2 cellular contexts compared by ENCODE assay signal in the genomic region with DNA sequence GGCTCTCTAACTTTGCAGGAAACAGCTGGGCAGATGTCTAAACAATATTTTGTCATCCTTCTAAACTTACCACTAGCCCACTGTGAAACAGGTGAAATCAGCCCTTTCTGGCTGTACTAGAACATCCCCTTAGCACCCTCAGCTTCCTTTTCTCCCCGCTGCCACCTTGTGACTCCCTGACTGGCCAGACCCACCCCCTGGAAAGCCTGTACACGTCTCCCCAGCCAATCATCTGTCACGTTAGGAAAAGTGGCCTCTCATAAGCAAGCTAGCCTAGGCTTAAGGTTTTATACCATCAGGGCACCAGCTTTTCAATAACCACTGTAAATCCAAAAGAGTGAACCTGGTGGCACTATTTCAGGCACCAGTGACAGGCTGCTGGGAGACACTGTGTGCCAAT.
TF ChIP-seq lines count a peak whose summit lies in the region.

No MANE protein-coding gene starts in this region.

TF ChIP-seq in GM23338, 12 proteins besides CTCF, POLR2A, EP300 and RAD21 (continued from another document):
- TF ChIP-seq, protein P1, sequence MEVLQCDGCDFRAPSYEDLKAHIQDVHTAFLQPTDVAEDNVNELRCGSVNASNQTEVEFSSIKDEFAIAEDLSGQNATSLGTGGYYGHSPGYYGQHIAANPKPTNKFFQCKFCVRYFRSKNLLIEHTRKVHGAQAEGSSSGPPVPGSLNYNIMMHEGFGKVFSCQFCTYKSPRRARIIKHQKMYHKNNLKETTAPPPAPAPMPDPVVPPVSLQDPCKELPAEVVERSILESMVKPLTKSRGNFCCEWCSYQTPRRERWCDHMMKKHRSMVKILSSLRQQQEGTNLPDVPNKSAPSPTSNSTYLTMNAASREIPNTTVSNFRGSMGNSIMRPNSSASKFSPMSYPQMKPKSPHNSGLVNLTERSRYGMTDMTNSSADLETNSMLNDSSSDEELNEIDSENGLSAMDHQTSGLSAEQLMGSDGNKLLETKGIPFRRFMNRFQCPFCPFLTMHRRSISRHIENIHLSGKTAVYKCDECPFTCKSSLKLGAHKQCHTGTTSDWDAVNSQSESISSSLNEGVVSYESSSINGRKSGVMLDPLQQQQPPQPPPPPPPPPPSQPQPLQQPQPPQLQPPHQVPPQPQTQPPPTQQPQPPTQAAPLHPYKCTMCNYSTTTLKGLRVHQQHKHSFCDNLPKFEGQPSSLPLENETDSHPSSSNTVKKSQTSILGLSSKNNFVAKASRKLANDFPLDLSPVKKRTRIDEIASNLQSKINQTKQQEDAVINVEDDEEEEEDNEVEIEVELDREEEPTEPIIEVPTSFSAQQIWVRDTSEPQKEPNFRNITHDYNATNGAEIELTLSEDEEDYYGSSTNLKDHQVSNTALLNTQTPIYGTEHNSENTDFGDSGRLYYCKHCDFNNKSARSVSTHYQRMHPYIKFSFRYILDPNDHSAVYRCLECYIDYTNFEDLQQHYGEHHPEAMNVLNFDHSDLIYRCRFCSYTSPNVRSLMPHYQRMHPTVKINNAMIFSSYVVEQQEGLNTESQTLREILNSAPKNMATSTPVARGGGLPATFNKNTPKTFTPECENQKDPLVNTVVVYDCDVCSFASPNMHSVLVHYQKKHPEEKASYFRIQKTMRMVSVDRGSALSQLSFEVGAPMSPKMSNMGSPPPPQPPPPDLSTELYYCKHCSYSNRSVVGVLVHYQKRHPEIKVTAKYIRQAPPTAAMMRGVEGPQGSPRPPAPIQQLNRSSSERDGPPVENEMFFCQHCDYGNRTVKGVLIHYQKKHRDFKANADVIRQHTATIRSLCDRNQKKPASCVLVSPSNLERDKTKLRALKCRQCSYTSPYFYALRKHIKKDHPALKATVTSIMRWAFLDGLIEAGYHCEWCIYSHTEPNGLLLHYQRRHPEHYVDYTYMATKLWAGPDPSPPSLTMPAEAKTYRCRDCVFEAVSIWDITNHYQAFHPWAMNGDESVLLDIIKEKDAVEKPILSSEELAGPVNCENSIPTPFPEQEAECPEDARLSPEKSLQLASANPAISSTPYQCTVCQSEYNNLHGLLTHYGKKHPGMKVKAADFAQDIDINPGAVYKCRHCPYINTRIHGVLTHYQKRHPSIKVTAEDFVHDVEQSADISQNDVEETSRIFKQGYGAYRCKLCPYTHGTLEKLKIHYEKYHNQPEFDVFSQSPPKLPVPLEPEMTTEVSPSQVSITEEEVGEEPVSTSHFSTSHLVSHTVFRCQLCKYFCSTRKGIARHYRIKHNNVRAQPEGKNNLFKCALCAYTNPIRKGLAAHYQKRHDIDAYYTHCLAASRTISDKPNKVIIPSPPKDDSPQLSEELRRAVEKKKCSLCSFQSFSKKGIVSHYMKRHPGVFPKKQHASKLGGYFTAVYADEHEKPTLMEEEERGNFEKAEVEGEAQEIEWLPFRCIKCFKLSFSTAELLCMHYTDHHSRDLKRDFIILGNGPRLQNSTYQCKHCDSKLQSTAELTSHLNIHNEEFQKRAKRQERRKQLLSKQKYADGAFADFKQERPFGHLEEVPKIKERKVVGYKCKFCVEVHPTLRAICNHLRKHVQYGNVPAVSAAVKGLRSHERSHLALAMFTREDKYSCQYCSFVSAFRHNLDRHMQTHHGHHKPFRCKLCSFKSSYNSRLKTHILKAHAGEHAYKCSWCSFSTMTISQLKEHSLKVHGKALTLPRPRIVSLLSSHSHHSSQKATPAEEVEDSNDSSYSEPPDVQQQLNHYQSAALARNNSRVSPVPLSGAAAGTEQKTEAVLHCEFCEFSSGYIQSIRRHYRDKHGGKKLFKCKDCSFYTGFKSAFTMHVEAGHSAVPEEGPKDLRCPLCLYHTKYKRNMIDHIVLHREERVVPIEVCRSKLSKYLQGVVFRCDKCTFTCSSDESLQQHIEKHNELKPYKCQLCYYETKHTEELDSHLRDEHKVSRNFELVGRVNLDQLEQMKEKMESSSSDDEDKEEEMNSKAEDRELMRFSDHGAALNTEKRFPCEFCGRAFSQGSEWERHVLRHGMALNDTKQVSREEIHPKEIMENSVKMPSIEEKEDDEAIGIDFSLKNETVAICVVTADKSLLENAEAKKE (CRISPR knock-in tag; IDR thresholded peaks at IDR 0.05), result no peak
- TF ChIP-seq POLR2AphosphoS5 (IDR thresholded peaks at IDR 0.05; ENCODE audit: low read depth) (no peak), STAT1 (IDR thresholded peaks at IDR 0.05; ENCODE audit: unreplicated experiment) (no peak), EZH2phosphoT487 (IDR thresholded peaks at IDR 0.05; ENCODE audit: unreplicated experiment) (no peak), JUNB (IDR thresholded peaks at IDR 0.05; ENCODE audit: unreplicated experiment) (no peak)
- TF ChIP-seq, protein P2, sequence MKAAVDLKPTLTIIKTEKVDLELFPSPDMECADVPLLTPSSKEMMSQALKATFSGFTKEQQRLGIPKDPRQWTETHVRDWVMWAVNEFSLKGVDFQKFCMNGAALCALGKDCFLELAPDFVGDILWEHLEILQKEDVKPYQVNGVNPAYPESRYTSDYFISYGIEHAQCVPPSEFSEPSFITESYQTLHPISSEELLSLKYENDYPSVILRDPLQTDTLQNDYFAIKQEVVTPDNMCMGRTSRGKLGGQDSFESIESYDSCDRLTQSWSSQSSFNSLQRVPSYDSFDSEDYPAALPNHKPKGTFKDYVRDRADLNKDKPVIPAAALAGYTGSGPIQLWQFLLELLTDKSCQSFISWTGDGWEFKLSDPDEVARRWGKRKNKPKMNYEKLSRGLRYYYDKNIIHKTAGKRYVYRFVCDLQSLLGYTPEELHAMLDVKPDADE (IDR thresholded peaks at IDR 0.05), result no peak
- TF ChIP-seq, protein P3, sequence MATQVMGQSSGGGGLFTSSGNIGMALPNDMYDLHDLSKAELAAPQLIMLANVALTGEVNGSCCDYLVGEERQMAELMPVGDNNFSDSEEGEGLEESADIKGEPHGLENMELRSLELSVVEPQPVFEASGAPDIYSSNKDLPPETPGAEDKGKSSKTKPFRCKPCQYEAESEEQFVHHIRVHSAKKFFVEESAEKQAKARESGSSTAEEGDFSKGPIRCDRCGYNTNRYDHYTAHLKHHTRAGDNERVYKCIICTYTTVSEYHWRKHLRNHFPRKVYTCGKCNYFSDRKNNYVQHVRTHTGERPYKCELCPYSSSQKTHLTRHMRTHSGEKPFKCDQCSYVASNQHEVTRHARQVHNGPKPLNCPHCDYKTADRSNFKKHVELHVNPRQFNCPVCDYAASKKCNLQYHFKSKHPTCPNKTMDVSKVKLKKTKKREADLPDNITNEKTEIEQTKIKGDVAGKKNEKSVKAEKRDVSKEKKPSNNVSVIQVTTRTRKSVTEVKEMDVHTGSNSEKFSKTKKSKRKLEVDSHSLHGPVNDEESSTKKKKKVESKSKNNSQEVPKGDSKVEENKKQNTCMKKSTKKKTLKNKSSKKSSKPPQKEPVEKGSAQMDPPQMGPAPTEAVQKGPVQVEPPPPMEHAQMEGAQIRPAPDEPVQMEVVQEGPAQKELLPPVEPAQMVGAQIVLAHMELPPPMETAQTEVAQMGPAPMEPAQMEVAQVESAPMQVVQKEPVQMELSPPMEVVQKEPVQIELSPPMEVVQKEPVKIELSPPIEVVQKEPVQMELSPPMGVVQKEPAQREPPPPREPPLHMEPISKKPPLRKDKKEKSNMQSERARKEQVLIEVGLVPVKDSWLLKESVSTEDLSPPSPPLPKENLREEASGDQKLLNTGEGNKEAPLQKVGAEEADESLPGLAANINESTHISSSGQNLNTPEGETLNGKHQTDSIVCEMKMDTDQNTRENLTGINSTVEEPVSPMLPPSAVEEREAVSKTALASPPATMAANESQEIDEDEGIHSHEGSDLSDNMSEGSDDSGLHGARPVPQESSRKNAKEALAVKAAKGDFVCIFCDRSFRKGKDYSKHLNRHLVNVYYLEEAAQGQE (IDR thresholded peaks at IDR 0.05; ENCODE audit: unreplicated experiment), result no peak

TF ChIP-seq in K562, 482 proteins besides CTCF, POLR2A, EP300 and RAD21 (continued from another document):
- TF ChIP-seq, protein P4, sequence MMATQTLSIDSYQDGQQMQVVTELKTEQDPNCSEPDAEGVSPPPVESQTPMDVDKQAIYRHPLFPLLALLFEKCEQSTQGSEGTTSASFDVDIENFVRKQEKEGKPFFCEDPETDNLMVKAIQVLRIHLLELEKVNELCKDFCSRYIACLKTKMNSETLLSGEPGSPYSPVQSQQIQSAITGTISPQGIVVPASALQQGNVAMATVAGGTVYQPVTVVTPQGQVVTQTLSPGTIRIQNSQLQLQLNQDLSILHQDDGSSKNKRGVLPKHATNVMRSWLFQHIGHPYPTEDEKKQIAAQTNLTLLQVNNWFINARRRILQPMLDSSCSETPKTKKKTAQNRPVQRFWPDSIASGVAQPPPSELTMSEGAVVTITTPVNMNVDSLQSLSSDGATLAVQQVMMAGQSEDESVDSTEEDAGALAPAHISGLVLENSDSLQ (IDR thresholded peaks at IDR 0.05), result peak; percentile 39
- TF ChIP-seq, protein P5, sequence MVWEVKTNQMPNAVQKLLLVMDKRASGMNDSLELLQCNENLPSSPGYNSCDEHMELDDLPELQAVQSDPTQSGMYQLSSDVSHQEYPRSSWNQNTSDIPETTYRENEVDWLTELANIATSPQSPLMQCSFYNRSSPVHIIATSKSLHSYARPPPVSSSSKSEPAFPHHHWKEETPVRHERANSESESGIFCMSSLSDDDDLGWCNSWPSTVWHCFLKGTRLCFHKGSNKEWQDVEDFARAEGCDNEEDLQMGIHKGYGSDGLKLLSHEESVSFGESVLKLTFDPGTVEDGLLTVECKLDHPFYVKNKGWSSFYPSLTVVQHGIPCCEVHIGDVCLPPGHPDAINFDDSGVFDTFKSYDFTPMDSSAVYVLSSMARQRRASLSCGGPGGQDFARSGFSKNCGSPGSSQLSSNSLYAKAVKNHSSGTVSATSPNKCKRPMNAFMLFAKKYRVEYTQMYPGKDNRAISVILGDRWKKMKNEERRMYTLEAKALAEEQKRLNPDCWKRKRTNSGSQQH (CRISPR knock-in tag; IDR thresholded peaks at IDR 0.05), result no peak
- TF ChIP-seq KLF16 (IDR thresholded peaks at IDR 0.05), result no peak
